Comparison of ENCODE assay signal across 26 cellular contexts in genomic region chr3:27119639-27120038, GRCh38.
"Had no signal": no experiment of that assay in that cellular context is flagged by ENCODE, and none has a peak within 500 bp of the region (broad histone marks: within the 10 kb centered on the region; RNA-seq: fewer than 3 reads in every experiment).

No MANE protein-coding gene starts in this region.

- H3K36me3 ChIP-seq: neutrophil, pancreas, prostate gland, right lobe of liver, stomach, thoracic aorta, thyroid gland, tibial nerve, upper lobe of left lung, vagina had no signal

- DNase-seq: naive thymus-derived CD4-positive, alpha-beta T cell; natural killer cell; nucleus accumbens; pancreas; right cardiac atrium; right lobe of liver; sigmoid colon; small intestine; stimulated activated CD4-positive, alpha-beta T cell treated with anti-CD3 and anti-CD28 coated beads, Interleukin-15, amount 100 ng/mL, for 24 hours; stimulated activated CD4-positive, alpha-beta T cell treated with anti-CD3 and anti-CD28 coated beads, Interleukin-2, amount 100 ng/mL, for 24 hours; stimulated activated CD4-positive, alpha-beta T cell treated with anti-CD3 and anti-CD28 coated beads, Interleukin-2, amount 100 ng/mL, for 48 hours; stimulated activated CD4-positive, alpha-beta T cell treated with anti-CD3 and anti-CD28 coated beads, Interleukin-4, amount 100 ng/mL, for 24 hours; stimulated activated naive B cell treated with anti-CD40 and anti-IgM and Interleukin-4, amounts not matched to agents 10 μg/mL and 1 μg/mL and 100 μg/mL, for 72 hours; stimulated activated naive CD4-positive, alpha-beta T cell treated with Interleukin-2 at 50 U/mL for 16 hours; stomach; thyroid gland; trophoblast cell; upper lobe of left lung had no signal

- H3K4me3 Mint-ChIP-seq: naive thymus-derived CD4-positive, alpha-beta T cell; natural killer cell; nephron; stimulated activated effector memory CD8-positive, alpha-beta T cell treated with anti-CD3 and anti-CD28 coated beads, Interleukin-12 subunit alpha, Interleukin-12 subunit beta, amount 100 ng/mL, for 72 hours; stimulated activated naive B cell treated with anti-CD40 and anti-IgM and Interleukin-4, amounts not matched to agents 10 μg/mL and 1 μg/mL and 100 μg/mL, for 72 hours; stimulated activated naive CD8-positive, alpha-beta T cell treated with anti-CD3 and anti-CD28 coated beads, Interleukin-15, Interleukin-2, amounts not matched to agents 100 ng/mL and 50 ng/mL, for 24 hours had no signal

- H3K27me3 ChIP-seq: neutrophil, pancreas, right lobe of liver, sigmoid colon, stomach, thyroid gland, tibial nerve, upper lobe of left lung, vagina had no signal

- H3K9me3 ChIP-seq: neutrophil, pancreas, prostate gland, right lobe of liver, sigmoid colon, stomach, thoracic aorta, thyroid gland, tibial nerve, upper lobe of left lung, vagina had no signal

- H3K4me3 ChIP-seq: pancreas, prostate gland, right lobe of liver, sigmoid colon, stomach, thoracic aorta, thyroid gland, tibial nerve, upper lobe of left lung, vagina had no signal

- H3K9me3 Mint-ChIP-seq: natural killer cell; stimulated activated effector memory CD8-positive, alpha-beta T cell treated with anti-CD3 and anti-CD28 coated beads, Interleukin-12 subunit alpha, Interleukin-12 subunit beta, amount 100 ng/mL, for 72 hours; stimulated activated naive B cell treated with anti-CD40 and anti-IgM and Interleukin-4, amounts not matched to agents 10 μg/mL and 1 μg/mL and 100 μg/mL, for 72 hours; stimulated activated naive CD8-positive, alpha-beta T cell treated with anti-CD3 and anti-CD28 coated beads, Interleukin-15, Interleukin-2, amounts not matched to agents 100 ng/mL and 50 ng/mL, for 24 hours had no signal

- ATAC-seq: naive thymus-derived CD4-positive, alpha-beta T cell; natural killer cell; pancreas; right cardiac atrium; right lobe of liver; stimulated activated effector memory CD8-positive, alpha-beta T cell treated with anti-CD3 and anti-CD28 coated beads, Interleukin-12 subunit alpha, Interleukin-12 subunit beta, amount 100 ng/mL, for 72 hours; stimulated activated naive B cell treated with anti-CD40 and anti-IgM and Interleukin-4, amounts not matched to agents 10 μg/mL and 1 μg/mL and 100 μg/mL, for 72 hours had no signal

- H3K27me3 Mint-ChIP-seq: stimulated activated naive CD8-positive, alpha-beta T cell treated with anti-CD3 and anti-CD28 coated beads, Interleukin-15, Interleukin-2, amounts not matched to agents 100 ng/mL and 50 ng/mL, for 24 hours had no signal

- H3K27ac ChIP-seq: neutrophil, pancreas, prostate gland, right lobe of liver, sigmoid colon, stomach, thoracic aorta, thyroid gland, tibial nerve, upper lobe of left lung, vagina had no signal

- H3K4me1 ChIP-seq: pancreas, prostate gland, right lobe of liver, sigmoid colon, stomach, thyroid gland, tibial nerve, upper lobe of left lung, vagina had no signal

- H3K27ac Mint-ChIP-seq: naive thymus-derived CD4-positive, alpha-beta T cell; natural killer cell; stimulated activated effector memory CD8-positive, alpha-beta T cell treated with anti-CD3 and anti-CD28 coated beads, Interleukin-12 subunit alpha, Interleukin-12 subunit beta, amount 100 ng/mL, for 72 hours; stimulated activated naive B cell treated with anti-CD40 and anti-IgM and Interleukin-4, amounts not matched to agents 10 μg/mL and 1 μg/mL and 100 μg/mL, for 72 hours; stimulated activated naive CD8-positive, alpha-beta T cell treated with anti-CD3 and anti-CD28 coated beads, Interleukin-15, Interleukin-2, amounts not matched to agents 100 ng/mL and 50 ng/mL, for 24 hours had no signal

- H3K36me3 Mint-ChIP-seq: naive thymus-derived CD4-positive, alpha-beta T cell; natural killer cell; stimulated activated effector memory CD8-positive, alpha-beta T cell treated with anti-CD3 and anti-CD28 coated beads, Interleukin-12 subunit alpha, Interleukin-12 subunit beta, amount 100 ng/mL, for 72 hours; stimulated activated naive B cell treated with anti-CD40 and anti-IgM and Interleukin-4, amounts not matched to agents 10 μg/mL and 1 μg/mL and 100 μg/mL, for 72 hours had no signal

- H3K4me1 Mint-ChIP-seq: naive thymus-derived CD4-positive, alpha-beta T cell; natural killer cell; nephron; stimulated activated effector memory CD8-positive, alpha-beta T cell treated with anti-CD3 and anti-CD28 coated beads, Interleukin-12 subunit alpha, Interleukin-12 subunit beta, amount 100 ng/mL, for 72 hours; stimulated activated naive B cell treated with anti-CD40 and anti-IgM and Interleukin-4, amounts not matched to agents 10 μg/mL and 1 μg/mL and 100 μg/mL, for 72 hours had no signal
